In genomic region chr21:39644069-39644468, GRCh38 we compare ENCODE assay signal across 15 cellular contexts. TPM values are rescaled to one million over a fixed set of nuclear protein-coding genes. Genes with fewer than 3 reads are reported as not detected.
"Had no signal": no experiment of that assay in that cellular context is flagged by ENCODE, and none has a peak within 500 bp of the region (broad histone marks: within the 10 kb centered on the region; RNA-seq: fewer than 3 reads in every experiment).

No MANE protein-coding gene starts in this region.

- H3K4me3 Mint-ChIP-seq: activated B cell treated with CpG ODN at 0.5 μM for 24 hours; activated CD4-positive, alpha-beta T cell treated with anti-CD3 and anti-CD28 coated beads, Interleukin-2, amount 10 ng/mL, durations not matched to agents 24 days and 14 days; natural killer cell treated with Interleukin-12 subunit alpha and Interleukin-12 subunit beta and Interleukin-15 and Interleukin-18, amount 100 ng/mL, for 72 hours; stimulated activated memory B cell treated with anti-CD40 and anti-IgM and Interleukin-4, amounts not matched to agents 10 μg/mL and 1 μg/mL and 100 μg/mL, for 72 hours had no signal

- H3K4me3 ChIP-seq: esophagus squamous epithelium, smooth muscle cell had no signal

- H3K4me1 Mint-ChIP-seq: activated B cell treated with CpG ODN at 0.5 μM for 24 hours; activated CD4-positive, alpha-beta T cell treated with anti-CD3 and anti-CD28 coated beads, Interleukin-2, amount 10 ng/mL, durations not matched to agents 24 days and 14 days; stimulated activated memory B cell treated with anti-CD40 and anti-IgM and Interleukin-4, amounts not matched to agents 10 μg/mL and 1 μg/mL and 100 μg/mL, for 72 hours had no signal

- H3K36me3 ChIP-seq: esophagus squamous epithelium had no signal

- H3K9me3 ChIP-seq: esophagus squamous epithelium had no signal

- H3K27ac ChIP-seq: esophagus squamous epithelium had no signal

- DNase-seq: activated B cell treated with CpG ODN at 0.5 μM for 24 hours; activated CD4-positive, alpha-beta T cell treated with anti-CD3 and anti-CD28 coated beads, Interleukin-2, amount 10 ng/mL, durations not matched to agents 24 days and 14 days; activated CD8-positive, alpha-beta memory T cell treated with anti-CD3 and anti-CD28 coated beads for 24 hours; activated naive CD4-positive, alpha-beta T cell treated with Interleukin-2 at 50 U/mL for 16 hours; esophagus squamous epithelium; foreskin fibroblast; left cardiac atrium; mammary epithelial cell; trophoblast cell had no signal

- H3K36me3 Mint-ChIP-seq: natural killer cell treated with Interleukin-12 subunit alpha and Interleukin-12 subunit beta and Interleukin-15 and Interleukin-18, amount 100 ng/mL, for 72 hours; stimulated activated memory B cell treated with anti-CD40 and anti-IgM and Interleukin-4, amounts not matched to agents 10 μg/mL and 1 μg/mL and 100 μg/mL, for 72 hours had no signal

- H3K27ac Mint-ChIP-seq: activated B cell treated with CpG ODN at 0.5 μM for 24 hours; activated CD4-positive, alpha-beta T cell treated with anti-CD3 and anti-CD28 coated beads, Interleukin-2, amount 10 ng/mL, durations not matched to agents 24 days and 14 days; natural killer cell treated with Interleukin-12 subunit alpha and Interleukin-12 subunit beta and Interleukin-15 and Interleukin-18, amount 100 ng/mL, for 72 hours; stimulated activated memory B cell treated with anti-CD40 and anti-IgM and Interleukin-4, amounts not matched to agents 10 μg/mL and 1 μg/mL and 100 μg/mL, for 72 hours had no signal

- H3K27me3 Mint-ChIP-seq: activated B cell treated with CpG ODN at 0.5 μM for 24 hours; activated CD4-positive, alpha-beta T cell treated with anti-CD3 and anti-CD28 coated beads, Interleukin-2, amount 10 ng/mL, durations not matched to agents 24 days and 14 days had no signal

- H3K4me2 ChIP-seq: smooth muscle cell had no signal

- ATAC-seq: left cardiac atrium; natural killer cell treated with Interleukin-12 subunit alpha and Interleukin-12 subunit beta and Interleukin-15 and Interleukin-18, amount 100 ng/mL, for 72 hours; SK-N-SH treated with all-trans-retinoic acid at 6 μM for 48 hours; stimulated activated memory B cell treated with anti-CD40 and anti-IgM and Interleukin-4, amounts not matched to agents 10 μg/mL and 1 μg/mL and 100 μg/mL, for 72 hours had no signal

- H3K9me3 Mint-ChIP-seq: natural killer cell treated with Interleukin-12 subunit alpha and Interleukin-12 subunit beta and Interleukin-15 and Interleukin-18, amount 100 ng/mL, for 72 hours; stimulated activated memory B cell treated with anti-CD40 and anti-IgM and Interleukin-4, amounts not matched to agents 10 μg/mL and 1 μg/mL and 100 μg/mL, for 72 hours had no signal

RNA-seq across cellular contexts. Expression of gene B3GALT5, which starts 31.3 kb away (rescaled TPM):
- total RNA-seq: activated B cell treated with CpG ODN at 0.5 μM for 24 hours; activated CD4-positive, alpha-beta T cell treated with anti-CD3 and anti-CD28 coated beads, Interleukin-2, amount 10 ng/mL, durations not matched to agents 24 days and 14 days; mammary epithelial cell; mononuclear cell; natural killer cell treated with Interleukin-12 subunit alpha and Interleukin-12 subunit beta and Interleukin-15 and Interleukin-18, amount 100 ng/mL, for 72 hours; T-helper 1 cell treated with Interleukin-12 subunit alpha and Interleukin-12 subunit beta and Interleukin-4 antibody, amounts not matched to agents 30 ng/mL and 1 ng/mL, for 36 hours had no signal
- polyA plus RNA-seq: mammary epithelial cell had no signal
